11 cellular contexts compared by ENCODE assay signal in the genomic region with DNA sequence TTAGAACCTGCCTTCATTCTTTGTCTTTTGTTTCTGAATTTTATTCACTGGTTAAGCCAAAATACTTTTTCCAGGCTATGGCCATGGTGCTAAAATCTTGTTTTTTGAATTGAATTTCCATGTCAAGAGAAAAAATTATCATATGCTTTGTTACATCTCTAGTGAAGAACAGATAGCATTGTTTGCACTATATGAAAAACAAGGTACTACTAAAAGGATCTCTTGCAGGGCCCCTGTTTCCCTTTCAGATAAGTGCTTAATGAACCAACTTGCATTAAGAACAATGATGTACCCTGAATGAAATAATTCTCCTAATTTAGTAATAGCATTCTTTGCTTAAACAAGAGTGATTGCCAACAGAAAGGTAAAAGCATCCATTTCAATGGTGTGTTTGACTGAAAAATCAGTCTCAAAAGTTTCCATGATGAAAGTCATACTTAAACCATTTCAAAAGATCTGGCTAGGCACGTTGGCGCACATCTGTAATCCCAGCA. TPM values are rescaled to one million over a fixed set of nuclear protein-coding genes. Genes with fewer than 3 reads are reported as not detected.
A peak's percentile ranks its signal among the peaks of the same experiment; 100 is the strongest.
DNase-seq lines count a peak whose midpoint lies in the region; ATAC-seq and TF ChIP-seq lines count a peak whose summit lies in the region.
"Had no signal": no experiment of that assay in that cellular context is flagged by ENCODE, and none has a peak within 500 bp of the region (broad histone marks: within the 10 kb centered on the region; RNA-seq: fewer than 3 reads in every experiment).

No MANE protein-coding gene starts in this region.

- H3K27ac ChIP-seq in heart left ventricle (peak overlapping the region; percentile 24 to 100 (median 99)), uterus (peak overlapping the region; percentile 73 to 80)

- no peaks in the 10 kb centered on the region for H3K9me3 ChIP-seq in heart left ventricle
- H3K9me3 ChIP-seq in uterus, result no peaks in the 10 kb centered on the region
- H3K9me3 ChIP-seq: BE2C had no signal

- H3K4me1 ChIP-seq in heart left ventricle (peaks cover 0 to 86% (median 18%) of the 10 kb centered on the region in 12 donors), uterus (no peaks in the 10 kb centered on the region)
- H3K4me1 ChIP-seq: BE2C had no signal

- no peak overlapping the region for H3K4me3 Mint-ChIP-seq in activated naive CD8-positive, alpha-beta T cell treated with anti-CD3 and anti-CD28 coated beads for 36 hours
- peak overlapping the region in 4 of 8 donors; percentile 9 to 97 (median 62) for H3K4me3 Mint-ChIP-seq in naive B cell

- H3K36me3 ChIP-seq in heart left ventricle, result peaks cover 3 to 68% (median 61%) of the 10 kb centered on the region in 9 donors
- no peaks in the 10 kb centered on the region for H3K36me3 ChIP-seq in uterus

- DNase-seq in heart left ventricle (no peak), cardiac septum (ENCODE audit: low spot score) (no peak), naive B cell (no peak), uterus (no peak), ureter (ENCODE audit: low spot score) (no peak)
- no peak for DNase-seq in activated naive CD8-positive, alpha-beta T cell treated with anti-CD3 and anti-CD28 coated beads for 36 hours
- DNase-seq in stimulated activated CD4-positive, alpha-beta T cell treated with anti-CD3 and anti-CD28 coated beads, Interleukin-4, amount 100 ng/mL, for 1 hour, result no peak
- DNase-seq: BE2C; NCI-H1105; stimulated activated CD4-positive, alpha-beta T cell treated with anti-CD3 and anti-CD28 coated beads, Interleukin-4, amount 100 ng/mL, for 24 hours had no signal

- TF ChIP-seq POLR2A in heart left ventricle (IDR thresholded peaks at IDR 0.05) (no peak), uterus (IDR thresholded peaks at IDR 0.05) (no peak), GM18505 (IDR thresholded peaks at IDR 0.05; ENCODE audit: borderline replicate concordance, extremely low read depth, insufficient read depth, insufficient read length) (no peak)

- WGBS in heart left ventricle, 4 donors, result 81 to 88% (median 87%) methylated on average over 2 of the region's 2 CpGs

- no peaks in the 10 kb centered on the region for H3K9me3 Mint-ChIP-seq in activated naive CD8-positive, alpha-beta T cell treated with anti-CD3 and anti-CD28 coated beads for 36 hours
- no peaks in the 10 kb centered on the region for H3K9me3 Mint-ChIP-seq in naive B cell

- H3K27me3 Mint-ChIP-seq in activated naive CD8-positive, alpha-beta T cell treated with anti-CD3 and anti-CD28 coated beads for 36 hours, result no peaks in the 10 kb centered on the region
- H3K27me3 Mint-ChIP-seq in naive B cell, result no peaks in the 10 kb centered on the region

- peak overlapping the region; percentile 34 for H3K27ac Mint-ChIP-seq in activated naive CD8-positive, alpha-beta T cell treated with anti-CD3 and anti-CD28 coated beads for 36 hours
- peak overlapping the region in 5 of 6 donors; percentile 41 to 98 (median 87) for H3K27ac Mint-ChIP-seq in naive B cell

- peaks cover 59% of the 10 kb centered on the region for H3K36me3 Mint-ChIP-seq in activated naive CD8-positive, alpha-beta T cell treated with anti-CD3 and anti-CD28 coated beads for 36 hours
- H3K36me3 Mint-ChIP-seq in naive B cell, result peaks cover 18 to 31% of the 10 kb centered on the region in 2 donors

- H3K27me3 ChIP-seq in heart left ventricle, result no peaks in the 10 kb centered on the region
- H3K27me3 ChIP-seq in uterus, result no peaks in the 10 kb centered on the region
- H3K27me3 ChIP-seq: BE2C had no signal

- H3K4me1 Mint-ChIP-seq in activated naive CD8-positive, alpha-beta T cell treated with anti-CD3 and anti-CD28 coated beads for 36 hours, result peaks cover 65% of the 10 kb centered on the region
- peaks cover 58 to 73% (median 66%) of the 10 kb centered on the region in 3 donors for H3K4me1 Mint-ChIP-seq in naive B cell

- H3K4me3 ChIP-seq in heart left ventricle, result peak overlapping the region in 6 of 12 donors; percentile 49 to 94 (median 63)
- H3K4me3 ChIP-seq in uterus, result no peak overlapping the region

- TF ChIP-seq CTCF in heart left ventricle (IDR thresholded peaks at IDR 0.05), result no peak
- no peak for TF ChIP-seq CTCF in uterus (IDR thresholded peaks at IDR 0.05)

- intact Hi-C loops in heart left ventricle (cut with DNase I), result no loop called here
- intact Hi-C loops in cardiac septum (cut with DNase I), result no loop called here
- intact Hi-C loops in uterus (cut with DNase I; ENCODE audit: low total_unique reads), result no loop called here

- ATAC-seq in heart left ventricle (no peak), naive B cell (ENCODE audit: low read depth in 2 of 2) (no peak), GM18505 (IDR thresholded peaks at IDR 0.05; ENCODE audit: unreplicated experiment) (no peak)

RNA-seq across cellular contexts. Expression of a gene that starts 4.3 kb away (rescaled TPM):
- 100 to 1,000 TPM; 185 to 292 (median 210) TPM for total RNA-seq in heart left ventricle
- 100 to 1,000 TPM; 317 to 462 TPM for polyA plus RNA-seq in heart left ventricle
- 228 TPM for total RNA-seq in cardiac septum
- total RNA-seq in activated naive CD8-positive, alpha-beta T cell treated with anti-CD3 and anti-CD28 coated beads for 36 hours, result 100 to 1,000 TPM; 234 to 235 TPM
- polyA plus RNA-seq in naive B cell (ENCODE audit: low read depth in 6 of 6), result 100 to 1,000 TPM; 574 to 848 (median 647) TPM
- 100 to 1,000 TPM; 236 to 387 (median 305) TPM for total RNA-seq in uterus
- 372 TPM for total RNA-seq in ureter

RNA-seq across cellular contexts. Expression of a gene that starts 10.1 kb away (rescaled TPM):
- total RNA-seq in heart left ventricle (1,000 to 10,000 TPM; 1,642 to 7,537 (median 4,549) TPM), cardiac septum (4,186 TPM), uterus (100 to 1,000 TPM; 256 to 378 (median 305) TPM), ureter (299 TPM)
- polyA plus RNA-seq in heart left ventricle (1,000 to 10,000 TPM; 2,104 to 2,994 TPM), naive B cell (ENCODE audit: low read depth in 6 of 6) (1,000 to 10,000 TPM; 1,232 to 1,667 (median 1,472) TPM)
- 100 to 1,000 TPM; 316 to 321 TPM for total RNA-seq in activated naive CD8-positive, alpha-beta T cell treated with anti-CD3 and anti-CD28 coated beads for 36 hours

RNA-seq across cellular contexts. Expression of a gene that starts 37.9 kb away (rescaled TPM):
- total RNA-seq in heart left ventricle, result 1,000 to 10,000 TPM in 4 of 9 donors, 100 to 1,000 TPM in 5; 393 to 1,344 (median 852) TPM
- 100 to 1,000 TPM; 112 to 262 TPM for polyA plus RNA-seq in heart left ventricle
- 878 TPM for total RNA-seq in cardiac septum
- under 1 TPM; 0.60 to 0.82 TPM for total RNA-seq in activated naive CD8-positive, alpha-beta T cell treated with anti-CD3 and anti-CD28 coated beads for 36 hours
- 1 to 10 TPM in 2 of 6 donors, under 1 TPM in 3, not detected in 1; 0.08 to 1.5 (median 0.85) TPM for polyA plus RNA-seq in naive B cell (ENCODE audit: low read depth in 6 of 6)
- total RNA-seq in uterus, result 10 to 100 TPM in 1 of 4 donors, 1 to 10 TPM in 3; 3.1 to 15.8 (median 9.0) TPM
- 9.7 TPM for total RNA-seq in ureter

Comparison
In these comparisons a context has a peak if more than half of its experiments do, and no peak if none do; other contexts are left out.
1. RNA of a gene that starts 37.9 kb away (total RNA-seq): 878 TPM in cardiac septum (single experiment) and 393 to 1,344 TPM in heart left ventricle; 3.1 to 15.8 TPM in uterus, 9.7 TPM in ureter (single experiment) and 0.60 to 0.82 TPM in activated naive CD8-positive, alpha-beta T cell treated with anti-CD3 and anti-CD28 coated beads for 36 hours; every median in the first group is over 10 times any median in the second.